Comparison of ENCODE assay signal across 1 cellular context in the genomic region with DNA sequence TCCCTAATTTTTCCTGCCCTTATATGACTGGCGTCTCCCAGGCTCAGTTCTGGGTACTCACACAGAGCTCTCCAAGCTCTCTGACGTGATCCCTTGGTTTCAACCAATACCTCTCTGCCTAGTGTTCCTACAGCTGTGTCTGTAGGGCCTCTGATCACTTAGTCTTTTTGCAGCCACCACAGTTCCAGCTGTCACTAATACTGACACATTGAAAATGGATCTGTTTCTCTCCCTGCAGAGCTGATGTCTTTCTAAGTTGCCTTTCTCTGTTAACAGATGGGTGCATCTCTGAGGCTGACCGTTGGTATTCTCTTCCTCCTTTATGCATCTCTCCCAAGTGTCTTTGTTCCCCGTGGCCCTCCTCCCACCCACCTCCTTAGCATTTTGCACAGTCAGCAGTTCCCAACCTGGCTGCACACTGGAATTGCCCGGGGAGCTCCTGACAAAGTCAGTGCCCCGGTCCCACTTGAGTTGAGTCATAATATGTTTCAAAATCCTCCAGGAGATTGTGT.
TF ChIP-seq lines count a peak whose summit lies in the region.

No MANE protein-coding gene starts in this region.

TF ChIP-seq in K562, 482 proteins besides CTCF, POLR2A, EP300 and RAD21 (continued from another document and continues in another):
- TF ChIP-seq POLR2AphosphoS5 (IDR thresholded peaks at IDR 0.05; ENCODE audit: control insufficient read depth, insufficient read depth, low read depth, low read length) (no peak), SMAD2 (IDR thresholded peaks at IDR 0.05; ENCODE audit: low read depth, low read length) (no peak), ZNF24 (IDR thresholded peaks at IDR 0.05) (no peak), BDP1 (IDR thresholded peaks at IDR 0.05; ENCODE audit: insufficient read depth, insufficient read length) (no peak), E2F3 (CRISPR knock-in tag; IDR thresholded peaks at IDR 0.05) (no peak), GABPB2 (CRISPR knock-in tag; conservative IDR thresholded peaks at IDR 0.05) (no peak), PHF21A (IDR thresholded peaks at IDR 0.05; ENCODE audit: borderline replicate concordance, low read depth) (no peak), MCM2 (IDR thresholded peaks at IDR 0.05; ENCODE audit: low read depth) (no peak), CBFA2T3 (IDR thresholded peaks at IDR 0.05) (no peak), LCOR (CRISPR knock-in tag; IDR thresholded peaks at IDR 0.05) (no peak), ZNF133 (CRISPR knock-in tag; IDR thresholded peaks at IDR 0.05) (no peak), CREB1 (IDR thresholded peaks at IDR 0.05) (no peak), CREB1 (CRISPR knock-in tag; IDR thresholded peaks at IDR 0.05) (no peak), CHD2 (IDR thresholded peaks at IDR 0.05; ENCODE audit: low read depth, low read length) (no peak), MAFK (IDR thresholded peaks at IDR 0.05; ENCODE audit: low read length) (peak; percentile 99), BCOR (IDR thresholded peaks at IDR 0.05) (no peak), NR1H2 (CRISPR knock-in tag; IDR thresholded peaks at IDR 0.05) (no peak), TFAM (CRISPR knock-in tag; conservative IDR thresholded peaks at IDR 0.05) (no peak), FOXA3 (CRISPR knock-in tag; conservative IDR thresholded peaks at IDR 0.05 in 1 of 2, IDR thresholded peaks at IDR 0.05 in 1 of 2) (0 out of 4 replicates have a peak, but pooled peaks of 1 of the 2 experiments have one; percentile 10), ZNF644 (tag; IDR thresholded peaks at IDR 0.05; ENCODE audit: low read depth) (no peak), ADNP (tag; IDR thresholded peaks at IDR 0.05) (no peak), NFATC3 (IDR thresholded peaks at IDR 0.05) (no peak), SOX6 (IDR thresholded peaks at IDR 0.05) (no peak), DNMT1 (IDR thresholded peaks at IDR 0.05) (no peak), SAFB (IDR thresholded peaks at IDR 0.05; ENCODE audit: borderline replicate concordance, low read depth, low read length) (no peak), C11orf30 (IDR thresholded peaks at IDR 0.05; ENCODE audit: low read depth) (peak; percentile 98), JUNB (CRISPR knock-in tag; conservative IDR thresholded peaks at IDR 0.05) (no peak), RAD51 (IDR thresholded peaks at IDR 0.05; ENCODE audit: borderline replicate concordance, low read depth) (no peak), ZNF79 (CRISPR knock-in tag; IDR thresholded peaks at IDR 0.05; ENCODE audit: low read depth) (no peak), BHLHE40 (IDR thresholded peaks at IDR 0.05; ENCODE audit: low read length) (no peak), KDM1A (IDR thresholded peaks at IDR 0.05) (no peak), MAFG (tag; conservative IDR thresholded peaks at IDR 0.05) (peak; percentile 98), SLC30A9 (CRISPR knock-in tag; IDR thresholded peaks at IDR 0.05) (no peak), PURB (CRISPR knock-in tag; IDR thresholded peaks at IDR 0.05; ENCODE audit: low read depth) (no peak), ZNF212 (CRISPR knock-in tag; IDR thresholded peaks at IDR 0.05) (no peak), SREBF2 (CRISPR knock-in tag; IDR thresholded peaks at IDR 0.05) (no peak), ZNF316 (IDR thresholded peaks at IDR 0.05) (peak; percentile 98), ERF (CRISPR knock-in tag; IDR thresholded peaks at IDR 0.05) (no peak), TRIM24 (IDR thresholded peaks at IDR 0.05) (no peak), NFRKB (IDR thresholded peaks at IDR 0.05; ENCODE audit: low read depth) (no peak), DPF2 (IDR thresholded peaks at IDR 0.05) (no peak), MAFF (IDR thresholded peaks at IDR 0.05; ENCODE audit: low read length) (peak; percentile 99), TCFL5 (CRISPR knock-in tag; conservative IDR thresholded peaks at IDR 0.05) (no peak), HMG20B (CRISPR knock-in tag; IDR thresholded peaks at IDR 0.05) (no peak), MYBL2 (IDR thresholded peaks at IDR 0.05; ENCODE audit: low read depth) (no peak), MYBL2 (CRISPR knock-in tag; IDR thresholded peaks at IDR 0.05; ENCODE audit: borderline replicate concordance) (no peak), ZNF197 (CRISPR knock-in tag; IDR thresholded peaks at IDR 0.05; ENCODE audit: low read depth) (no peak), TAF1 (IDR thresholded peaks at IDR 0.05; ENCODE audit: control insufficient read depth, extremely low read depth, insufficient read depth, low read length, severe bottlenecking) (no peak)
- TF ChIP-seq, protein P1, sequence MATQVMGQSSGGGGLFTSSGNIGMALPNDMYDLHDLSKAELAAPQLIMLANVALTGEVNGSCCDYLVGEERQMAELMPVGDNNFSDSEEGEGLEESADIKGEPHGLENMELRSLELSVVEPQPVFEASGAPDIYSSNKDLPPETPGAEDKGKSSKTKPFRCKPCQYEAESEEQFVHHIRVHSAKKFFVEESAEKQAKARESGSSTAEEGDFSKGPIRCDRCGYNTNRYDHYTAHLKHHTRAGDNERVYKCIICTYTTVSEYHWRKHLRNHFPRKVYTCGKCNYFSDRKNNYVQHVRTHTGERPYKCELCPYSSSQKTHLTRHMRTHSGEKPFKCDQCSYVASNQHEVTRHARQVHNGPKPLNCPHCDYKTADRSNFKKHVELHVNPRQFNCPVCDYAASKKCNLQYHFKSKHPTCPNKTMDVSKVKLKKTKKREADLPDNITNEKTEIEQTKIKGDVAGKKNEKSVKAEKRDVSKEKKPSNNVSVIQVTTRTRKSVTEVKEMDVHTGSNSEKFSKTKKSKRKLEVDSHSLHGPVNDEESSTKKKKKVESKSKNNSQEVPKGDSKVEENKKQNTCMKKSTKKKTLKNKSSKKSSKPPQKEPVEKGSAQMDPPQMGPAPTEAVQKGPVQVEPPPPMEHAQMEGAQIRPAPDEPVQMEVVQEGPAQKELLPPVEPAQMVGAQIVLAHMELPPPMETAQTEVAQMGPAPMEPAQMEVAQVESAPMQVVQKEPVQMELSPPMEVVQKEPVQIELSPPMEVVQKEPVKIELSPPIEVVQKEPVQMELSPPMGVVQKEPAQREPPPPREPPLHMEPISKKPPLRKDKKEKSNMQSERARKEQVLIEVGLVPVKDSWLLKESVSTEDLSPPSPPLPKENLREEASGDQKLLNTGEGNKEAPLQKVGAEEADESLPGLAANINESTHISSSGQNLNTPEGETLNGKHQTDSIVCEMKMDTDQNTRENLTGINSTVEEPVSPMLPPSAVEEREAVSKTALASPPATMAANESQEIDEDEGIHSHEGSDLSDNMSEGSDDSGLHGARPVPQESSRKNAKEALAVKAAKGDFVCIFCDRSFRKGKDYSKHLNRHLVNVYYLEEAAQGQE (CRISPR knock-in tag; IDR thresholded peaks at IDR 0.05; ENCODE audit: low read depth), result no peak
- TF ChIP-seq, protein P2, sequence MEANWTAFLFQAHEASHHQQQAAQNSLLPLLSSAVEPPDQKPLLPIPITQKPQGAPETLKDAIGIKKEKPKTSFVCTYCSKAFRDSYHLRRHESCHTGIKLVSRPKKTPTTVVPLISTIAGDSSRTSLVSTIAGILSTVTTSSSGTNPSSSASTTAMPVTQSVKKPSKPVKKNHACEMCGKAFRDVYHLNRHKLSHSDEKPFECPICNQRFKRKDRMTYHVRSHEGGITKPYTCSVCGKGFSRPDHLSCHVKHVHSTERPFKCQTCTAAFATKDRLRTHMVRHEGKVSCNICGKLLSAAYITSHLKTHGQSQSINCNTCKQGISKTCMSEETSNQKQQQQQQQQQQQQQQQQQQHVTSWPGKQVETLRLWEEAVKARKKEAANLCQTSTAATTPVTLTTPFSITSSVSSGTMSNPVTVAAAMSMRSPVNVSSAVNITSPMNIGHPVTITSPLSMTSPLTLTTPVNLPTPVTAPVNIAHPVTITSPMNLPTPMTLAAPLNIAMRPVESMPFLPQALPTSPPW (CRISPR knock-in tag; IDR thresholded peaks at IDR 0.05), result 0 out of 2 replicates have a peak, but pooled peaks have one; percentile 10
- TF ChIP-seq, protein P3, sequence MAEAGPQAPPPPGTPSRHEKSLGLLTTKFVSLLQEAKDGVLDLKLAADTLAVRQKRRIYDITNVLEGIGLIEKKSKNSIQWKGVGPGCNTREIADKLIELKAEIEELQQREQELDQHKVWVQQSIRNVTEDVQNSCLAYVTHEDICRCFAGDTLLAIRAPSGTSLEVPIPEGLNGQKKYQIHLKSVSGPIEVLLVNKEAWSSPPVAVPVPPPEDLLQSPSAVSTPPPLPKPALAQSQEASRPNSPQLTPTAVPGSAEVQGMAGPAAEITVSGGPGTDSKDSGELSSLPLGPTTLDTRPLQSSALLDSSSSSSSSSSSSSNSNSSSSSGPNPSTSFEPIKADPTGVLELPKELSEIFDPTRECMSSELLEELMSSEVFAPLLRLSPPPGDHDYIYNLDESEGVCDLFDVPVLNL (CRISPR knock-in tag; IDR thresholded peaks at IDR 0.05; ENCODE audit: low read depth), result no peak
- TF ChIP-seq, protein P4, sequence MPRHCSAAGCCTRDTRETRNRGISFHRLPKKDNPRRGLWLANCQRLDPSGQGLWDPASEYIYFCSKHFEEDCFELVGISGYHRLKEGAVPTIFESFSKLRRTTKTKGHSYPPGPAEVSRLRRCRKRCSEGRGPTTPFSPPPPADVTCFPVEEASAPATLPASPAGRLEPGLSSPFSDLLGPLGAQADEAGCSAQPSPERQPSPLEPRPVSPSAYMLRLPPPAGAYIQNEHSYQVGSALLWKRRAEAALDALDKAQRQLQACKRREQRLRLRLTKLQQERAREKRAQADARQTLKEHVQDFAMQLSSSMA (CRISPR knock-in tag; IDR thresholded peaks at IDR 0.05), result no peak
- TF ChIP-seq, protein P5, sequence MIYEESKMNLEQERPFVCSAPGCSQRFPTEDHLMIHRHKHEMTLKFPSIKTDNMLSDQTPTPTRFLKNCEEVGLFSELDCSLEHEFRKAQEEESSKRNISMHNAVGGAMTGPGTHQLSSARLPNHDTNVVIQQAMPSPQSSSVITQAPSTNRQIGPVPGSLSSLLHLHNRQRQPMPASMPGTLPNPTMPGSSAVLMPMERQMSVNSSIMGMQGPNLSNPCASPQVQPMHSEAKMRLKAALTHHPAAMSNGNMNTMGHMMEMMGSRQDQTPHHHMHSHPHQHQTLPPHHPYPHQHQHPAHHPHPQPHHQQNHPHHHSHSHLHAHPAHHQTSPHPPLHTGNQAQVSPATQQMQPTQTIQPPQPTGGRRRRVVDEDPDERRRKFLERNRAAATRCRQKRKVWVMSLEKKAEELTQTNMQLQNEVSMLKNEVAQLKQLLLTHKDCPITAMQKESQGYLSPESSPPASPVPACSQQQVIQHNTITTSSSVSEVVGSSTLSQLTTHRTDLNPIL (CRISPR knock-in tag; IDR thresholded peaks at IDR 0.05), result no peak
- TF ChIP-seq, protein P6, sequence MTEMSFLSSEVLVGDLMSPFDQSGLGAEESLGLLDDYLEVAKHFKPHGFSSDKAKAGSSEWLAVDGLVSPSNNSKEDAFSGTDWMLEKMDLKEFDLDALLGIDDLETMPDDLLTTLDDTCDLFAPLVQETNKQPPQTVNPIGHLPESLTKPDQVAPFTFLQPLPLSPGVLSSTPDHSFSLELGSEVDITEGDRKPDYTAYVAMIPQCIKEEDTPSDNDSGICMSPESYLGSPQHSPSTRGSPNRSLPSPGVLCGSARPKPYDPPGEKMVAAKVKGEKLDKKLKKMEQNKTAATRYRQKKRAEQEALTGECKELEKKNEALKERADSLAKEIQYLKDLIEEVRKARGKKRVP (CRISPR knock-in tag; IDR thresholded peaks at IDR 0.05), result no peak
- TF ChIP-seq, protein P7, sequence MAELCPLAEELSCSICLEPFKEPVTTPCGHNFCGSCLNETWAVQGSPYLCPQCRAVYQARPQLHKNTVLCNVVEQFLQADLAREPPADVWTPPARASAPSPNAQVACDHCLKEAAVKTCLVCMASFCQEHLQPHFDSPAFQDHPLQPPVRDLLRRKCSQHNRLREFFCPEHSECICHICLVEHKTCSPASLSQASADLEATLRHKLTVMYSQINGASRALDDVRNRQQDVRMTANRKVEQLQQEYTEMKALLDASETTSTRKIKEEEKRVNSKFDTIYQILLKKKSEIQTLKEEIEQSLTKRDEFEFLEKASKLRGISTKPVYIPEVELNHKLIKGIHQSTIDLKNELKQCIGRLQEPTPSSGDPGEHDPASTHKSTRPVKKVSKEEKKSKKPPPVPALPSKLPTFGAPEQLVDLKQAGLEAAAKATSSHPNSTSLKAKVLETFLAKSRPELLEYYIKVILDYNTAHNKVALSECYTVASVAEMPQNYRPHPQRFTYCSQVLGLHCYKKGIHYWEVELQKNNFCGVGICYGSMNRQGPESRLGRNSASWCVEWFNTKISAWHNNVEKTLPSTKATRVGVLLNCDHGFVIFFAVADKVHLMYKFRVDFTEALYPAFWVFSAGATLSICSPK (IDR thresholded peaks at IDR 0.05; ENCODE audit: borderline replicate concordance), result no peak
- TF ChIP-seq, protein P8, sequence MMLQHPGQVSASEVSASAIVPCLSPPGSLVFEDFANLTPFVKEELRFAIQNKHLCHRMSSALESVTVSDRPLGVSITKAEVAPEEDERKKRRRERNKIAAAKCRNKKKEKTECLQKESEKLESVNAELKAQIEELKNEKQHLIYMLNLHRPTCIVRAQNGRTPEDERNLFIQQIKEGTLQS (IDR thresholded peaks at IDR 0.05), result no peak
- TF ChIP-seq, protein P8 (CRISPR knock-in tag; conservative IDR thresholded peaks at IDR 0.05), result no peak
- TF ChIP-seq, protein P9, sequence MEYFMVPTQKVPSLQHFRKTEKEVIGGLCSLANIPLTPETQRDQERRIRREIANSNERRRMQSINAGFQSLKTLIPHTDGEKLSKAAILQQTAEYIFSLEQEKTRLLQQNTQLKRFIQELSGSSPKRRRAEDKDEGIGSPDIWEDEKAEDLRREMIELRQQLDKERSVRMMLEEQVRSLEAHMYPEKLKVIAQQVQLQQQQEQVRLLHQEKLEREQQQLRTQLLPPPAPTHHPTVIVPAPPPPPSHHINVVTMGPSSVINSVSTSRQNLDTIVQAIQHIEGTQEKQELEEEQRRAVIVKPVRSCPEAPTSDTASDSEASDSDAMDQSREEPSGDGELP (CRISPR knock-in tag; IDR thresholded peaks at IDR 0.05; ENCODE audit: borderline replicate concordance), result peak; percentile 29; the same call in 1 of the 2 replicates
- TF ChIP-seq, protein P10, sequence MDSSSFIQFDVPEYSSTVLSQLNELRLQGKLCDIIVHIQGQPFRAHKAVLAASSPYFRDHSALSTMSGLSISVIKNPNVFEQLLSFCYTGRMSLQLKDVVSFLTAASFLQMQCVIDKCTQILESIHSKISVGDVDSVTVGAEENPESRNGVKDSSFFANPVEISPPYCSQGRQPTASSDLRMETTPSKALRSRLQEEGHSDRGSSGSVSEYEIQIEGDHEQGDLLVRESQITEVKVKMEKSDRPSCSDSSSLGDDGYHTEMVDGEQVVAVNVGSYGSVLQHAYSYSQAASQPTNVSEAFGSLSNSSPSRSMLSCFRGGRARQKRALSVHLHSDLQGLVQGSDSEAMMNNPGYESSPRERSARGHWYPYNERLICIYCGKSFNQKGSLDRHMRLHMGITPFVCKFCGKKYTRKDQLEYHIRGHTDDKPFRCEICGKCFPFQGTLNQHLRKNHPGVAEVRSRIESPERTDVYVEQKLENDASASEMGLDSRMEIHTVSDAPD (CRISPR knock-in tag; IDR thresholded peaks at IDR 0.05), result no peak
- TF ChIP-seq, protein P11, sequence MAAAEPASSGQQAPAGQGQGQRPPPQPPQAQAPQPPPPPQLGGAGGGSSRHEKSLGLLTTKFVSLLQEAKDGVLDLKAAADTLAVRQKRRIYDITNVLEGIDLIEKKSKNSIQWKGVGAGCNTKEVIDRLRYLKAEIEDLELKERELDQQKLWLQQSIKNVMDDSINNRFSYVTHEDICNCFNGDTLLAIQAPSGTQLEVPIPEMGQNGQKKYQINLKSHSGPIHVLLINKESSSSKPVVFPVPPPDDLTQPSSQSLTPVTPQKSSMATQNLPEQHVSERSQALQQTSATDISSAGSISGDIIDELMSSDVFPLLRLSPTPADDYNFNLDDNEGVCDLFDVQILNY (CRISPR knock-in tag; IDR thresholded peaks at IDR 0.05), result no peak
